ENCODE assay signal across 8 cellular contexts in the genomic region with DNA sequence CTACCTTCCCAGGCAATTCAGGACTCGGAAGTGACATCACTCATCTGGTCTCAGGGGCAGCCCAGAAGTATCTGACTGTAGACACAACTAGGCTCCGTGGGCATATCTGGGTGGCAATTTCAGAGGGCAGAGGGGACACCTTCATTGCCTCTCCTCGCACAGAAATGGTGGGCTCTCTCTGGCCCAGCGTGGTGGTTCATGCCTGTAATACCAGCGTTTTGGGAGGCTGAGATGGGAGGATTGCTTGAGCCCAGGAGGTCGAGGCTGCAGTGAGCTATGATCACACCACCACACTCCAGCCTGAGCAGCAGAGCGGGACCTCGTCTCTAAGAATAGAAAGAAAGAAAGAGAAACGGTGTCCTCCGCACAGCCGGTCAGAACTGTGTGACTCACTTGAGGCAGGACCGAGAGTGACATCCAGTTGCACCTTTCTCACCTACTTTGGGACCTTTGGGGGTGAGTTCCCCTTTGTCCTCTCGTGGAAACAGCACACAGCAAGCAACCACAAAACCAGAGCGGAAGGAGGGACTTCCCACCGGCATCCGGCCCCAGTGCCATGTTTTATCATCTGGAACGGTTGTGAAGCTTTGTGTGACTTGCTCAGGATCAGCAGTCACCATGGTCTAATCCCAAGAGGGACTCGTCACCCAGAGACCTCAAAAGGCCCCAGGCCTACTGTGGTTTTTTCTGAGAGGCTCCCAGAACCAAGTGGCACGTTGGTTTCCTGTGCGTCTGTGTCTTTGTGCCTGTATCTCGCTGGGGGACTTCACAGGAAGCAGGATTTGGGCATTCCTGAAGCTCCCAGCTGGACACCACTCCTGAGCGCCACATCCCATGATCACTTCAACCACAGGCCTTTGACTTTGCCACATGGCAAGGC. TPM values are rescaled to one million over a fixed set of nuclear protein-coding genes. Genes with fewer than 3 reads are reported as not detected.
DNase-seq lines count a peak whose midpoint lies in the region; ATAC-seq and TF ChIP-seq lines count a peak whose summit lies in the region.

No MANE protein-coding gene starts in this region.

- peaks cover 0 to 4% (median 0%) of the 10 kb centered on the region in 11 experiments; a peak in 3 of 22 replicates for H3K9me3 ChIP-seq in BLaER1 treated with 17β-estradiol and CSF1 and Interleukin-3, amounts not matched to agents 10 nM and 100 nM (replicated peaks in 1 of 11)

- H3K27ac Mint-ChIP-seq in HFFc6 = no peak overlapping the region

- H3K4me3 Mint-ChIP-seq in HFFc6 = no peak overlapping the region

- no peaks in the 10 kb centered on the region for H3K9me3 Mint-ChIP-seq in HFFc6

- H3K4me3 ChIP-seq in BLaER1 treated with 17β-estradiol and CSF1 and Interleukin-3, amounts not matched to agents 10 nM and 100 nM = 0 out of 20 replicates have a peak overlapping the region, but pooled peaks of 1 of the 10 experiments have one; percentile 8

- no peaks in the 10 kb centered on the region for H3K4me1 Mint-ChIP-seq in HFFc6 (ENCODE audit: low read depth)

- no peak for TF ChIP-seq CTCF in HFFc6 (IDR thresholded peaks at IDR 0.05)

- H3K4me1 ChIP-seq in BLaER1 treated with 17β-estradiol and CSF1 and Interleukin-3, amounts not matched to agents 10 nM and 100 nM = peaks cover 24 to 32% (median 30%) of the 10 kb centered on the region in 10 experiments

- H3K9ac ChIP-seq in BLaER1 treated with 17β-estradiol and CSF1 and Interleukin-3, amounts not matched to agents 10 nM and 100 nM = 0 out of 22 replicates have a peak overlapping the region, but pooled peaks of 2 of the 11 experiments have one; percentile 3 to 9

- H3K36me3 ChIP-seq in BLaER1 treated with 17β-estradiol and CSF1 and Interleukin-3, amounts not matched to agents 10 nM and 100 nM = no peaks in the 10 kb centered on the region

- peak overlapping the region in 7 of 11 experiments; percentile 12 to 52 (median 38); a peak in 9 of 22 replicates for H3K27ac ChIP-seq in BLaER1 treated with 17β-estradiol and CSF1 and Interleukin-3, amounts not matched to agents 10 nM and 100 nM

- peaks cover 29% of the 10 kb centered on the region for H3K27me3 Mint-ChIP-seq in HFFc6 (ENCODE audit: insufficient read depth)

- peak; percentile 95 for ATAC-seq in GM19351 (IDR thresholded peaks at IDR 0.05; ENCODE audit: unreplicated experiment)
- peak; percentile 85 for ATAC-seq in HG03280 (IDR thresholded peaks at IDR 0.05; ENCODE audit: unreplicated experiment)

- H3K36me3 Mint-ChIP-seq in HFFc6 (ENCODE audit: low read depth) = no peaks in the 10 kb centered on the region

- H3K4me2 ChIP-seq in BLaER1 treated with 17β-estradiol and CSF1 and Interleukin-3, amounts not matched to agents 10 nM and 100 nM = peak overlapping the region; percentile 49 to 95 (median 83)

- H3K27me3 ChIP-seq in BLaER1 treated with 17β-estradiol and CSF1 and Interleukin-3, amounts not matched to agents 10 nM and 100 nM = peaks cover 90 to 100% (median 95%) of the 10 kb centered on the region in 11 experiments

- peaks cover 0 to 72% (median 39%) of the 10 kb centered on the region in 11 experiments; a peak in 16 of 22 replicates for H4K20me1 ChIP-seq in BLaER1 treated with 17β-estradiol and CSF1 and Interleukin-3, amounts not matched to agents 10 nM and 100 nM

- DNase-seq in activated CD4-positive, alpha-beta T cell treated with anti-CD3 and anti-CD28 coated beads, Interleukin-2, amount 50 U/mL, for 1 hour = peak; percentile 2
- DNase-seq in stimulated activated CD4-positive, alpha-beta T cell treated with anti-CD3 and anti-CD28 coated beads, Interleukin-15, amount 100 ng/mL, for 24 hours = peak; percentile 79
- DNase-seq in SHP77 treated with DMSO at 0.1 percent for 48 hours (lab: John Stamatoyannopoulos, UW) = no peak
- no peak for DNase-seq in HFFc6
- no peak for DNase-seq in medulla oblongata (ENCODE audit: extremely low spot score)

RNA-seq across cellular contexts. Expression of a gene that starts 38.4 kb away (rescaled TPM):
- not detected for total RNA-seq in HFFc6 (2021; fragmentation: NEBNext Ultra II Directional; extraction: Animal tissue kit (Norgen Biotek cat#: 25700))

Comparison
In these comparisons a context has a peak if more than half of its experiments do, and no peak if none do; other contexts are left out.
1. DNase-seq: peak in activated CD4-positive, alpha-beta T cell treated with anti-CD3 and anti-CD28 coated beads, Interleukin-2, amount 50 U/mL, for 1 hour (single experiment) and stimulated activated CD4-positive, alpha-beta T cell treated with anti-CD3 and anti-CD28 coated beads, Interleukin-15, amount 100 ng/mL, for 24 hours (single experiment); none in SHP77 treated with DMSO at 0.1 percent for 48 hours (single experiment), HFFc6 (single experiment) and medulla oblongata (single experiment).